11 cellular contexts compared by ENCODE assay signal in genomic region chr10:30057421-30057841, GRCh38. TPM values are rescaled to one million over a fixed set of nuclear protein-coding genes. Genes with fewer than 3 reads are reported as not detected.
DNase-seq lines count a peak whose midpoint lies in the region; ATAC-seq and TF ChIP-seq lines count a peak whose summit lies in the region.
"Had no signal": no experiment of that assay in that cellular context is flagged by ENCODE, and none has a peak within 500 bp of the region (broad histone marks: within the 10 kb centered on the region; RNA-seq: fewer than 3 reads in every experiment).

No MANE protein-coding gene starts in this region.

- H3K18ac ChIP-seq in IMR-90 (ENCODE audit: low read depth, low read length), result peak overlapping the region; percentile 82

- dilution Hi-C loops in IMR-90 (cut with HindIII; ENCODE audit: low sequenced_read_pairs, unreplicated experiment), result no loop called here

- peak overlapping the region; percentile 35 for H4K91ac ChIP-seq in IMR-90 (ENCODE audit: insufficient read depth, low read depth, low read length)

- H2BK20ac ChIP-seq in IMR-90 (ENCODE audit: low read depth, low read length), result peak overlapping the region; percentile 27

- H2AK5ac ChIP-seq in IMR-90 (ENCODE audit: low read depth, low read length), result peak overlapping the region; percentile 14; the same call in 1 of the 2 replicates

- TF ChIP-seq POLR2A in IMR-90 (IDR thresholded peaks at IDR 0.05; ENCODE audit: low read depth, low read length), result no peak

- peaks cover 15% of the 10 kb centered on the region for H3K9me1 ChIP-seq in IMR-90 (ENCODE audit: insufficient read depth, low read length)

- peaks cover 10% of the 10 kb centered on the region for H4K20me1 ChIP-seq in IMR-90 (ENCODE audit: insufficient read depth, low read length)
- H4K20me1 ChIP-seq in osteoblast (ENCODE audit: insufficient read depth, low read length), result peaks cover 7% of the 10 kb centered on the region

- intact Hi-C loops in IMR-90 (cut with micrococcal nuclease), result loop anchor here (1.0 kb wide), 1 partner anchor 292 kb away; the partner anchor contains the start of gene MTPAP

- H3K14ac ChIP-seq in IMR-90 (replicated peaks; ENCODE audit: low read depth, low read length), result peak overlapping the region; percentile 93

- TF ChIP-seq CTCF in IMR-90 (conservative IDR thresholded peaks at IDR 0.05; ENCODE audit: low read depth, low read length) (no peak), epithelial cell of esophagus (IDR thresholded peaks at IDR 0.05; ENCODE audit: insufficient read depth, low read depth, low read length, missing control alignments) (no peak), osteoblast (IDR thresholded peaks at IDR 0.05; ENCODE audit: extremely low read depth, low read depth, low read length) (no peak)

- peak overlapping the region; percentile 32 for H2AK9ac ChIP-seq in IMR-90 (replicated peaks; ENCODE audit: low read depth, low read length, poor library complexity)

- H4K5ac ChIP-seq in IMR-90 (ENCODE audit: low read depth, low read length), result peak overlapping the region; percentile 57

- no peak for TF ChIP-seq RAD21 in IMR-90 (IDR thresholded peaks at IDR 0.05; ENCODE audit: low read length)

- peak overlapping the region; percentile 50 for H2BK120ac ChIP-seq in IMR-90 (ENCODE audit: low read depth, low read length)

- peaks cover 68% of the 10 kb centered on the region for H3K79me2 ChIP-seq in osteoblast (ENCODE audit: insufficient read depth, low read length)

- peaks cover 4% of the 10 kb centered on the region; the same call in 1 of the 2 replicates for H3K36me3 ChIP-seq in IMR-90 (ENCODE audit: control insufficient read depth, insufficient read depth, low read length)
- no peaks in the 10 kb centered on the region for H3K36me3 ChIP-seq in osteoblast (ENCODE audit: insufficient read depth, low read length)

- peak overlapping the region; percentile 91 for H3K56ac ChIP-seq in IMR-90 (ENCODE audit: extremely low read depth, insufficient read depth, low read length)

- ATAC-seq in IMR-90 (ENCODE audit: low read depth) (no peak), GM18519 (IDR thresholded peaks at IDR 0.05; ENCODE audit: low FRiP score, unreplicated experiment) (no peak)
- ATAC-seq: activated T-helper 17 cell treated with anti-CD3 and anti-CD28 coated beads, Interleukin-2, amount 50 U/mL, for 72 hours; CD8-positive, alpha-beta T cell had no signal

- peaks cover 13% of the 10 kb centered on the region for H3K4me1 ChIP-seq in IMR-90 (ENCODE audit: control insufficient read depth, insufficient read depth, low read length)
- H3K4me1 ChIP-seq in osteoblast (ENCODE audit: insufficient read depth, low read length), result peaks cover 57% of the 10 kb centered on the region

- DNase-seq in ACHN (peak; percentile 44), IMR-90 (peak; percentile 40), epithelial cell of esophagus (ENCODE audit: low read depth) (peak; percentile 46), osteoblast (ENCODE audit: insufficient read length, low spot score, missing footprints) (no peak), NCI-H345 treated with DMSO at 0.1 percent for 48 hours (lab: John Stamatoyannopoulos, UW; ENCODE audit: unreplicated experiment) (no peak), midbrain (lab: John Stamatoyannopoulos, UW) (no peak), cortex of kidney (lab: John Stamatoyannopoulos, UW) (no peak)
- DNase-seq: CD8-positive, alpha-beta T cell; NCI-H446 had no signal

- in situ Hi-C loops in ACHN (cut with HindIII; ENCODE audit: low pct_ligation_motif_present, low pct_unique_long_range_greater_than_20kb, low sequenced_read_pairs), result no loop called here
- in situ Hi-C loops in IMR-90 (cut with MboI; ENCODE audit: low sequenced_read_pairs), result no loop called here

- H3K4me3 ChIP-seq in IMR-90 (ENCODE audit: insufficient read depth, low read depth, low read length) (peak overlapping the region; percentile 99), epithelial cell of esophagus (ENCODE audit: low read length) (no peak overlapping the region), osteoblast (ENCODE audit: insufficient read depth, low read length) (peak overlapping the region; percentile 81)

- peaks cover 8 to 48% of the 10 kb centered on the region in 2 experiments; a peak in 3 of 4 replicates for H3K79me1 ChIP-seq in IMR-90 (ENCODE audit: low read depth in 1 of 2, low read length in 2 of 2)

- H3K9ac ChIP-seq in IMR-90 (ENCODE audit: low read depth, low read length), result peak overlapping the region; percentile 100

- H3K27me3 ChIP-seq in IMR-90 (ENCODE audit: control insufficient read depth, insufficient read depth, low read length) (no peaks in the 10 kb centered on the region), osteoblast (ENCODE audit: insufficient read depth, low read length) (no peaks in the 10 kb centered on the region)

- H2AFZ ChIP-seq in IMR-90 (replicated peaks; ENCODE audit: low read length, poor library complexity) (no peak overlapping the region), osteoblast (ENCODE audit: low read length) (no peak overlapping the region)

- no CpG with 5 or more reads among the region's 5 CpGs for WGBS in IMR-90 (ENCODE audit: extremely low coverage in 2 of 2, insufficient read length in 1 of 2), 2 experiments

- peak overlapping the region; percentile 74 to 77 for H4K8ac ChIP-seq in IMR-90 (ENCODE audit: low read depth in 2 of 2, low read length in 2 of 2)

- H2BK15ac ChIP-seq in IMR-90 (ENCODE audit: low read depth, low read length), result peak overlapping the region; percentile 85; the same call in 1 of the 3 replicates

- H2BK5ac ChIP-seq in IMR-90 (ENCODE audit: low read depth, low read length, poor library complexity, severe bottlenecking), result peak overlapping the region; percentile 97

- H3K23ac ChIP-seq in IMR-90 (ENCODE audit: low read depth, low read length), result peak overlapping the region; percentile 95

- H3K4ac ChIP-seq in IMR-90 (ENCODE audit: low read depth, low read length), result peak overlapping the region; percentile 62

- H3K27ac ChIP-seq in IMR-90 (ENCODE audit: insufficient read depth, low read length) (peak overlapping the region; percentile 99), osteoblast (ENCODE audit: low read depth, low read length) (peak overlapping the region; percentile 64)

- CTCF ChIA-PET in IMR-90 (lab: Yijun Ruan, JAX), result no interaction called here

- BruUV-seq in IMR-90 (replicated peaks; lab: Mats Ljungman, UMichigan), result TSS peak; percentile 25

- H3K9me3 ChIP-seq in IMR-90 (ENCODE audit: control insufficient read depth, insufficient read depth, low read length) (no peaks in the 10 kb centered on the region), osteoblast (ENCODE audit: low read depth, low read length) (no peaks in the 10 kb centered on the region)

- peak overlapping the region; percentile 97 for H3K4me2 ChIP-seq in IMR-90 (ENCODE audit: low read depth, low read length)
- H3K4me2 ChIP-seq in osteoblast (ENCODE audit: insufficient read depth, low read length), result peak overlapping the region; percentile 81

- POLR2A ChIA-PET in IMR-90 (lab: Charles Lee; ENCODE audit: unreplicated experiment), result interaction anchor here (0.8 kb wide), 1 partner anchor 27 kb away, joined by 3 read pairs; no protein-coding TSS in a partner anchor

TF ChIP-seq in IMR-90, 13 proteins besides CTCF, POLR2A, EP300 and RAD21:
- no peak for TF ChIP-seq MXI1 (IDR thresholded peaks at IDR 0.05; ENCODE audit: borderline replicate concordance, low read depth, low read length)
- TF ChIP-seq FOS (IDR thresholded peaks at IDR 0.05; ENCODE audit: low read depth, low read length), result no peak
- TF ChIP-seq NFE2L2 (IDR thresholded peaks at IDR 0.05; ENCODE audit: low read depth, low read length), result 0 out of 2 replicates have a peak, but pooled peaks have one; percentile 11
- no peak for TF ChIP-seq CEBPB (IDR thresholded peaks at IDR 0.05; ENCODE audit: low read depth, low read length)

RNA-seq across cellular contexts. Expression of gene JCAD, which starts 2.0 kb away (rescaled TPM):
- total RNA-seq in IMR-90 (2012; rRNA removed) (16.8 and 18.9 TPM in 2 replicates), osteoblast (47.0 and 52.7 TPM in 2 replicates)
- polyA plus RNA-seq in IMR-90 (2012; rRNA removed), result 14.8 and 15.9 TPM in 2 replicates
- polyA plus RNA-seq in IMR-90 (2012; cell fraction: cytosol; rRNA removed), result 9.1 and 12.2 TPM in 2 replicates
- polyA plus RNA-seq in IMR-90 (2012; cell fraction: nucleus; rRNA removed; ENCODE audit: low replicate concordance), result 7.2 and 16.6 TPM in 2 replicates
- total RNA-seq: CD8-positive, alpha-beta T cell had no signal

Comparison
In these comparisons a context has a peak if more than half of its experiments do, and no peak if none do; other contexts are left out.
1. DNase-seq: peak in ACHN (single experiment), IMR-90 (single experiment) and epithelial cell of esophagus (single experiment); none in osteoblast (single experiment), NCI-H345 treated with DMSO at 0.1 percent for 48 hours (single experiment), midbrain (single experiment) and cortex of kidney (single experiment).